ENCODE assay signal across 15 cellular contexts in the genomic region with DNA sequence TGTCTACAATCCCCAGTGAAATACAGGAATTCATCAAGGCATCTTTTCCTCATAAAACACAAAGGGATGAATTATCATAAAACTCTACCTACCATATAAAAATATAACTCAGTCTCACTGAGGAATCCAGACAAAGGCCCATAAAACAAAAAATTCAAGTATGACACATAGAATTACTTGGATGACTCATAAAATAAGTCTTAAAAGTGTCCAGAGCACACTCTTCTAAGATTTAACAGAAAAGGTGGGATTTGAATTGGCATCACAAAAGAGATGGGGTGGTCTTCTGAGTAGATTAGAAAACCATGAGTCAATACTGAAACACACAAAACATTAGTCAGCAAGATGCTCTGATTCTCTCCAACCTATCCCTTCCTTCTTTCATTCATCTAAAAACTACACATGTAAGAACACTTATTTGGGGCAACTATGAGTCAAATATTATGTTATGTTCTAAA.
DNase-seq lines count a peak whose midpoint lies in the region; ATAC-seq and TF ChIP-seq lines count a peak whose summit lies in the region.
"Had no signal": no experiment of that assay in that cellular context is flagged by ENCODE, and none has a peak within 500 bp of the region (broad histone marks: within the 10 kb centered on the region; RNA-seq: fewer than 3 reads in every experiment).

No MANE protein-coding gene starts in this region.

- no peaks in the 10 kb centered on the region for H3K27me3 Mint-ChIP-seq in mesothelial cell of epicardium (ENCODE audit: low read depth)

- TF ChIP-seq CTCF in foreskin keratinocyte (conservative IDR thresholded peaks at IDR 0.05) = no peak
- TF ChIP-seq CTCF in upper lobe of right lung (IDR thresholded peaks at IDR 0.05) = no peak
- TF ChIP-seq CTCF in mesothelial cell of epicardium (IDR thresholded peaks at IDR 0.05; ENCODE audit: unreplicated experiment) = no peak

- H3K4me1 Mint-ChIP-seq in mesothelial cell of epicardium = no peaks in the 10 kb centered on the region

- H3K27me3 ChIP-seq in foreskin keratinocyte (no peaks in the 10 kb centered on the region), upper lobe of right lung (no peaks in the 10 kb centered on the region)
- H3K27me3 ChIP-seq: gastroesophageal sphincter, stomach had no signal

- H3K4me3 ChIP-seq in upper lobe of right lung = no peak overlapping the region
- H3K4me3 ChIP-seq: gastroesophageal sphincter, stomach had no signal

- H3K36me3 ChIP-seq in upper lobe of right lung = no peaks in the 10 kb centered on the region
- H3K36me3 ChIP-seq: gastroesophageal sphincter, stomach had no signal

- ATAC-seq in GM18517 (IDR thresholded peaks at IDR 0.05; ENCODE audit: unreplicated experiment) (peak; percentile 79), HG02642 (IDR thresholded peaks at IDR 0.05; ENCODE audit: poor library complexity, unreplicated experiment) (peak; percentile 72), foreskin keratinocyte (peak; percentile 93), upper lobe of right lung (no peak), HG02885 (IDR thresholded peaks at IDR 0.05; ENCODE audit: poor library complexity, unreplicated experiment) (no peak)
- ATAC-seq: gastroesophageal sphincter, WTC11 had no signal

- H3K27ac ChIP-seq in foreskin keratinocyte (no peak overlapping the region), upper lobe of right lung (no peak overlapping the region)
- H3K27ac ChIP-seq: C4-2B, gastroesophageal sphincter, stomach had no signal

- H3K4me1 ChIP-seq in foreskin keratinocyte (peaks cover 19% of the 10 kb centered on the region), upper lobe of right lung (no peaks in the 10 kb centered on the region)
- H3K4me1 ChIP-seq: stomach had no signal

- intact Hi-C loops in upper lobe of right lung (cut with DNase I) = no loop called here

- H3K9me3 ChIP-seq in upper lobe of right lung = no peaks in the 10 kb centered on the region
- H3K9me3 ChIP-seq: gastroesophageal sphincter had no signal

- DNase-seq in HS-5 (ENCODE audit: low read depth) = peak; percentile 25
- DNase-seq in foreskin keratinocyte = peak; percentile 53 to 81
- DNase-seq in upper lobe of right lung = no peak
- DNase-seq in mucosa of gallbladder (ENCODE audit: low spot score) = no peak
- no peak for DNase-seq in mesothelial cell of epicardium (ENCODE audit: low spot score in 2 of 2, unreplicated experiment in 2 of 2)
- DNase-seq: aorta; effector CD4-positive, alpha-beta T cell; NCI-H1436; stomach had no signal

- H3K27ac Mint-ChIP-seq in mesothelial cell of epicardium = no peak overlapping the region
- H3K27ac Mint-ChIP-seq: WTC11 had no signal

- H3K9me3 Mint-ChIP-seq in mesothelial cell of epicardium = peaks cover 17% of the 10 kb centered on the region

- no peak overlapping the region for H3K4me3 Mint-ChIP-seq in mesothelial cell of epicardium
- H3K4me3 Mint-ChIP-seq: WTC11 had no signal

- no peaks in the 10 kb centered on the region for H3K36me3 Mint-ChIP-seq in mesothelial cell of epicardium
- H3K36me3 Mint-ChIP-seq: WTC11 had no signal

Comparison
In these comparisons a context has a peak if more than half of its experiments do, and no peak if none do; other contexts are left out.
1. ATAC-seq: peak in GM18517 (single experiment), HG02642 (single experiment) and foreskin keratinocyte (single experiment); none in upper lobe of right lung (single experiment) and HG02885 (single experiment).
2. DNase-seq: peak in HS-5 (single experiment) and foreskin keratinocyte (2 of 2); none in upper lobe of right lung (single experiment), mucosa of gallbladder (single experiment) and mesothelial cell of epicardium (0 of 2).